In genomic region chr20:57136734-57137133, GRCh38 we compare ENCODE assay signal across 10 cellular contexts.
"Had no signal": no experiment of that assay in that cellular context is flagged by ENCODE, and none has a peak within 500 bp of the region (broad histone marks: within the 10 kb centered on the region; RNA-seq: fewer than 3 reads in every experiment).

No MANE protein-coding gene starts in this region.

- ATAC-seq: HCT116 had no signal

- H3K4me3 Mint-ChIP-seq: HFFc6 had no signal

- H3K36me3 ChIP-seq: HAP-1 had no signal

- H3K9me3 ChIP-seq: HAP-1 had no signal

- FAIRE-seq: K562 had no signal

- H3K9me3 Mint-ChIP-seq: HFFc6 had no signal

- H3K4me3 ChIP-seq: GM23248, HAP-1, K562 had no signal

- H3K4me1 ChIP-seq: HAP-1 had no signal

- DNase-seq: GM23248, GOT3, H7, HFFc6, IMR-90, KG1 had no signal

- H3K9ac ChIP-seq: GM23248 had no signal

- H3K27ac ChIP-seq: GM23248, HL-60 had no signal

- H3K27ac Mint-ChIP-seq: HFFc6 had no signal

- H2AFZ ChIP-seq: GM23248 had no signal
